In genomic region chr6:79544299-79544927, GRCh38 we compare ENCODE assay signal across 8 cellular contexts. TPM values are rescaled to one million over a fixed set of nuclear protein-coding genes. Genes with fewer than 3 reads are reported as not detected.
A peak's percentile ranks its signal among the peaks of the same experiment; 100 is the strongest.
DNase-seq lines count a peak whose midpoint lies in the region; ATAC-seq and TF ChIP-seq lines count a peak whose summit lies in the region.

No MANE protein-coding gene starts in this region.

- TF ChIP-seq CTCF in cardiac muscle cell (IDR thresholded peaks at IDR 0.05; ENCODE audit: low read depth, low read length) (no peak), transverse colon (IDR thresholded peaks at IDR 0.05) (no peak)

- no peaks in the 10 kb centered on the region for H3K9me3 ChIP-seq in cardiac muscle cell (ENCODE audit: low read depth)
- no peaks in the 10 kb centered on the region for H3K9me3 ChIP-seq in SK-N-MC (ENCODE audit: low read depth, low read length)
- H3K9me3 ChIP-seq in transverse colon: no peaks in the 10 kb centered on the region

- DNase-seq in cardiac muscle cell (ENCODE audit: low read depth in 1 of 2, low spot score in 1 of 2) (peak; percentile 10 to 80), left cardiac atrium (no peak), SK-N-MC (ENCODE audit: low read depth, low spot score) (no peak), inferior parietal cortex (ENCODE audit: extremely low spot score) (peak; percentile 69), transverse colon (no peak), activated gamma-delta T cell (lab: John Stamatoyannopoulos, UW) (no peak)
- no peak for DNase-seq in effector CD4-positive, alpha-beta T cell

- no peak for ATAC-seq in left cardiac atrium
- ATAC-seq in HG03060 (IDR thresholded peaks at IDR 0.05; ENCODE audit: low read depth, unreplicated experiment): peak; percentile 46

- in situ Hi-C loops in transverse colon (cut with MboI; ENCODE audit: low pct_ligation_motif_present in 1 of 4, low pct_unique_long_range_greater_than_20kb in 1 of 4, low sequenced_read_pairs in 3 of 4): no loop called here

- H3K27ac ChIP-seq in cardiac muscle cell (peak overlapping the region; percentile 86), SK-N-MC (peak overlapping the region; percentile 6; the same call in 1 of the 2 replicates), transverse colon (peak overlapping the region; percentile 54 to 78 (median 68))

- 59 to 62% methylated on average over 2 of the region's 2 CpGs for WGBS in transverse colon (ENCODE audit: low coverage in 1 of 2), 2 donors

- TF ChIP-seq POLR2A in transverse colon (IDR thresholded peaks at IDR 0.05): no peak

- H3K4me3 ChIP-seq in cardiac muscle cell (peak overlapping the region; percentile 10), SK-N-MC (no peak overlapping the region), transverse colon (peak overlapping the region in 2 of 4 donors; percentile 8 to 10)

- H3K4me1 ChIP-seq in cardiac muscle cell (ENCODE audit: low read depth) (peaks cover 24% of the 10 kb centered on the region), transverse colon (peaks cover 8 to 28% (median 13%) of the 10 kb centered on the region in 4 donors)

- no peak overlapping the region for H3K9ac ChIP-seq in SK-N-MC (ENCODE audit: insufficient read length)

- TF ChIP-seq EP300 in transverse colon (IDR thresholded peaks at IDR 0.05; ENCODE audit: low read depth): no peak

- H3K27me3 ChIP-seq in cardiac muscle cell (no peaks in the 10 kb centered on the region), transverse colon (no peaks in the 10 kb centered on the region)

- H3K36me3 ChIP-seq in cardiac muscle cell (no peaks in the 10 kb centered on the region), SK-N-MC (ENCODE audit: insufficient read depth, low read length) (no peaks in the 10 kb centered on the region), transverse colon (no peaks in the 10 kb centered on the region)

- intact Hi-C loops in left cardiac atrium (cut with DNase I): no loop called here
- intact Hi-C loops in transverse colon (cut with DNase I; ENCODE audit: low total_unique reads): no loop called here

RNA-seq across cellular contexts. Expression of gene LCA5, which starts 7.2 kb away (rescaled TPM):
- total RNA-seq in cardiac muscle cell: 3.5 and 5.9 TPM in 2 replicates
- 4.3 and 6.6 TPM in 2 replicates for polyA plus RNA-seq in cardiac muscle cell
- total RNA-seq in left cardiac atrium: 1 to 10 TPM; 2.2 to 3.0 TPM
- total RNA-seq in transverse colon: 1 to 10 TPM in 2 of 4 donors, under 1 TPM in 1, not detected in 1; 0.37 to 2.2 (median 1.6) TPM

Comparison
In these comparisons a context has a peak if more than half of its experiments do, and no peak if none do; other contexts are left out.
1. DNase-seq: peak in cardiac muscle cell (2 of 2) and inferior parietal cortex (single experiment); none in left cardiac atrium (single experiment), SK-N-MC (single experiment), transverse colon (single experiment), effector CD4-positive, alpha-beta T cell (single experiment) and activated gamma-delta T cell (single experiment).
2. H3K27ac ChIP-seq: peak in every context shown above with its lines; median percentile 86 in cardiac muscle cell; 68 in transverse colon; 6 in SK-N-MC.